In the genomic region with DNA sequence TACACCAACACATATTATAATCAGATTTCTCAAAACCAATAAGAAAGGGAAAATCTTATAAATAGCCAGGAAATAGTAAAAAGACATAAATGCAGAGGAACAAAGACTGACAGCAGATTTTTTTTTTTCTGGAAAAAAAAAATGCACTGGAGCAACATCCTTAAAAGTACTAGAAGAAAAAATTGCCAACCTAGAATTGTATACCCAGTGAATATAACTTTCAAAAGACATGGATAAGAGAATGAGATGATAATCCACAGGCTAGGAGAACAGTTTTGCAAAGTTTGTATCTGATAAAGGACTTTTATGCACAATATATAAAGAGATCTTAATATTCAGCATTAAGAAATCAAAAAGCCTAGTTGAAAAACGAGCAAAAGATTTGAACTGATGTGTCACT, we compare ENCODE assay signal across 17 cellular contexts.
"Had no signal": no experiment of that assay in that cellular context is flagged by ENCODE, and none has a peak within 500 bp of the region (broad histone marks: within the 10 kb centered on the region; RNA-seq: fewer than 3 reads in every experiment).

No MANE protein-coding gene starts in this region.

- H3K9me3 ChIP-seq: testis, thoracic aorta, thyroid gland, transverse colon, upper lobe of right lung had no signal

- H3K36me3 ChIP-seq: stomach, suprapubic skin, thoracic aorta, thyroid gland, tibial artery, tibial nerve, transverse colon, upper lobe of left lung, upper lobe of right lung, uterus, vagina had no signal

- ATAC-seq: stimulated activated effector memory CD8-positive, alpha-beta T cell treated with anti-CD3 and anti-CD28 coated beads, Interleukin-12 subunit alpha, Interleukin-12 subunit beta, amount 100 ng/mL, for 72 hours; stimulated activated memory B cell treated with anti-CD40 and anti-IgM and Interleukin-4, amounts not matched to agents 10 μg/mL and 1 μg/mL and 100 μg/mL, for 72 hours; stimulated activated naive B cell treated with anti-CD40 and anti-IgM and Interleukin-4, amounts not matched to agents 10 μg/mL and 1 μg/mL and 100 μg/mL, for 72 hours; stimulated activated naive CD8-positive, alpha-beta T cell treated with anti-CD3 and anti-CD28 coated beads, Interleukin-15, amount 100 ng/mL, for 72 hours; stimulated activated naive CD8-positive, alpha-beta T cell treated with anti-CD3 and anti-CD28 coated beads, Interleukin-15, Interleukin-2, amounts not matched to agents 100 U/mL and 50 U/mL, for 24 hours; upper lobe of right lung had no signal

- H3K4me1 ChIP-seq: stomach, suprapubic skin, testis, tibial artery, tibial nerve, transverse colon, upper lobe of right lung, uterus, vagina had no signal

- H3K4me3 ChIP-seq: stomach, suprapubic skin, testis, thoracic aorta, thyroid gland, tibial artery, tibial nerve, transverse colon, upper lobe of left lung, upper lobe of right lung, uterus, vagina had no signal

- H3K27ac ChIP-seq: stomach, suprapubic skin, testis, thoracic aorta, thyroid gland, tibial artery, tibial nerve, transverse colon, upper lobe of left lung, upper lobe of right lung, uterus, vagina had no signal
